8 cellular contexts compared by ENCODE assay signal in the genomic region with DNA sequence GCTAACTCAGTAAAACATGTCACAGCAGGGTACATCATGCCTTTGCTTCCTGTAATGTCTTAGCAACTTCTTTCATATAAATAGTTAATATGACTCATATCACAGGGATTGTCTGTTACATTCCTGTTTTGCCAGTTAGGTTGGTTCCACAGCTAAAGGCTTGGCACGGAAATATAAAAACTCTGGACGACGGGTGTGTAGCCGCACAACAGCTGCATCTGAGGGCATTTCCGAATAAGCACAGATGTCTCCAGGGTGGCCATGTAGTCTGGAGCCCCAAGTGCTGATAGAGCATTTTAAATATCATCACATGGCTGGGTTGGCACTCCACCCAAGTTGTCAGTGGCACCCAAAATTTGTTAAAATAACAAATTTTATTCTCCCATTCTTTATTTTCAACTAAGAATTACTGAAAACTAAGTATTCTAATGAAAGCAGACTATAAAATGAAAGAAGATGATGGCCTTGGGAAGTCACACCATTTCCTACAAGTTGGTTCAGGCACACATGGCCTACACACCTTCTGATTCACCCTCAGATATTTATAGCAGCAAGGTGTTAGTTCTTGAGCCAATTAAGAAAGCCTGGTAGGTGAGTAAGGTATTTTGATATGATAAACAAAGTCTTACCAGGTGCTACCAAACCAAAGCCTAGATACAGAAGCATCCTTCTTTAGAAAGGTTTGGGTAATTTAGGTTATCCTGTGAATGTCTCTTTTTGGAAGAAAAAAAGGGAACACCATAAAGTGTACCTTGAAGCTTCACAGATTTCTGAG.
DNase-seq lines count a peak whose midpoint lies in the region; ATAC-seq and TF ChIP-seq lines count a peak whose summit lies in the region.

No MANE protein-coding gene starts in this region.

- H3K4me1 ChIP-seq in muscle layer of duodenum (ENCODE audit: control insufficient read depth in 1 of 2, insufficient read depth in 2 of 2, low read length in 2 of 2) = no peaks in the 10 kb centered on the region
- peaks cover 9% of the 10 kb centered on the region for H3K4me1 ChIP-seq in testis

- H3K4me3 ChIP-seq in cardiac fibroblast (replicated peaks in 1 of 2; ENCODE audit: low read depth in 2 of 2, low read length in 2 of 2) (no peak overlapping the region), muscle layer of duodenum (ENCODE audit: low read depth in 1 of 2, low read length in 2 of 2) (no peak overlapping the region), testis (no peak overlapping the region)

- H3K27me3 ChIP-seq in muscle layer of duodenum (ENCODE audit: low read depth, low read length) (no peaks in the 10 kb centered on the region), testis (no peaks in the 10 kb centered on the region)

- H3K36me3 ChIP-seq in muscle layer of duodenum (ENCODE audit: control insufficient read depth in 1 of 2, insufficient read depth in 2 of 2, low read length in 2 of 2) (no peaks in the 10 kb centered on the region), testis (ENCODE audit: low read depth, missing control alignments) (no peaks in the 10 kb centered on the region)

- peak overlapping the region; percentile 4 for H3K27ac ChIP-seq in muscle layer of duodenum (ENCODE audit: low read length)
- H3K27ac ChIP-seq in testis = peak overlapping the region in 1 of 2 donors; percentile 21

- TSS peak; percentile 51 for BruUV-seq in Calu3 (replicated peaks; lab: Mats Ljungman, UMichigan)

- no peaks in the 10 kb centered on the region for H3K9me3 ChIP-seq in muscle layer of duodenum (ENCODE audit: control insufficient read depth in 1 of 2, low read length in 2 of 2)
- no peaks in the 10 kb centered on the region for H3K9me3 ChIP-seq in testis

- H3K4me3 Mint-ChIP-seq in Calu3 (ENCODE audit: low read depth, unreplicated experiment) = peak overlapping the region; percentile 12

- intact Hi-C loops in Calu3 (cut with micrococcal nuclease; ENCODE audit: unreplicated experiment) = loop anchor here (1.0 to 5.0 kb wide), 3 partner anchors 36 to 66 kb away; no protein-coding TSS in a partner anchor
- intact Hi-C loops in testis (cut with DNase I; ENCODE audit: low total_unique reads) = no loop called here

- WGBS in testis, 2 donors = 60 to 78% methylated on average over 5 of the region's 5 CpGs

- H3K9me3 Mint-ChIP-seq in Calu3 (ENCODE audit: low read depth, unreplicated experiment) = no peaks in the 10 kb centered on the region

- CTCF ChIA-PET in Calu3 (lab: Charles Lee) = interaction anchor here (0.6 to 1.9 kb wide), 4 partner anchors 11 to 89 kb away, joined by 3 to 5 read pairs (median 4); no protein-coding TSS in a partner anchor

- no peak for TF ChIP-seq POLR2A in testis (IDR thresholded peaks at IDR 0.05)

- no peak for TF ChIP-seq CTCF in Calu3 (IDR thresholded peaks at IDR 0.05; ENCODE audit: unreplicated experiment)
- no peak for TF ChIP-seq CTCF in cardiac fibroblast (IDR thresholded peaks at IDR 0.05; ENCODE audit: low read depth, low read length)
- no peak for TF ChIP-seq CTCF in testis (IDR thresholded peaks at IDR 0.05)

- no peaks in the 10 kb centered on the region for H3K27me3 Mint-ChIP-seq in Calu3 (ENCODE audit: unreplicated experiment)

- ATAC-seq in GM21786 (IDR thresholded peaks at IDR 0.05; ENCODE audit: unreplicated experiment) = peak; percentile 23

- DNase-seq in Calu3 (peak; percentile 72), NAMALWA (ENCODE audit: low spot score) (peak; percentile 66), cardiac fibroblast (ENCODE audit: low read depth in 2 of 2) (peak; percentile 76 to 87), retina (no peak), globus pallidus (ENCODE audit: low spot score) (no peak), testis (no peak)

- peaks cover 8% of the 10 kb centered on the region for H3K36me3 Mint-ChIP-seq in Calu3 (ENCODE audit: insufficient read depth, unreplicated experiment)

- H3K27ac Mint-ChIP-seq in Calu3 (ENCODE audit: unreplicated experiment) = peak overlapping the region; percentile 84

- H3K4me1 Mint-ChIP-seq in Calu3 (ENCODE audit: low read depth, unreplicated experiment) = peaks cover 23% of the 10 kb centered on the region

Comparison
In these comparisons a context has a peak if more than half of its experiments do, and no peak if none do; other contexts are left out.
1. DNase-seq: peak in Calu3 (single experiment), NAMALWA (single experiment) and cardiac fibroblast (2 of 2); none in retina (single experiment), globus pallidus (single experiment) and testis (single experiment).